Comparison of ENCODE assay signal across 1 cellular context in the genomic region with DNA sequence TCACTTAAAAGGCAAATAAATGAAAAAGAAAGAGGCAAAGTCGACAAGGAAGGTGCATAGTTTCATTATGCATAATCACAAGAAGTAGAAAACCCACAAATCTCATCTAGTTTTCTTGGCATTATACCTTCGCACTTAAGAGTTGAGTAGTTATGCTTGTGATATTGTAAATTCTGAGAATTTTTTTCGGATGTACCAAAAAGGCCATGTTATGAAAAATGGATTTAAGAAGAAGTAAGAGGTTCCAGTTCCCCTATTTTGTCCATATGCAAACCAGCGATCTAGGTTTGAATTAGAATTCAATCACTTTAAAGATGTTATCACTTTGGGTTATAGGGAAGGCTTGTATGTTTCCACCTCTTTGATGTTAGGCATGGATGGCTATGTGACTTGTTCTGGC.
A peak's percentile ranks its signal among the peaks of the same experiment; 100 is the strongest.
TF ChIP-seq lines count a peak whose summit lies in the region.

No MANE protein-coding gene starts in this region.

TF ChIP-seq in GM12878, 131 proteins besides CTCF, POLR2A, EP300 and RAD21 (continued from another document):
- no peak for TF ChIP-seq TAF1 (IDR thresholded peaks at IDR 0.05; ENCODE audit: borderline replicate concordance, low read depth, low read length)
- no peak for TF ChIP-seq EZH2 (IDR thresholded peaks at IDR 0.05; ENCODE audit: borderline replicate concordance, control insufficient read depth, low read depth, low read length)
- no peak for TF ChIP-seq CBX3 (IDR thresholded peaks at IDR 0.05; ENCODE audit: borderline replicate concordance, low read depth)
- TF ChIP-seq SREBF1 (IDR thresholded peaks at IDR 0.05; ENCODE audit: low read length), result no peak
- TF ChIP-seq E2F4 (IDR thresholded peaks at IDR 0.05; ENCODE audit: low read depth, low read length), result no peak
- TF ChIP-seq PML (IDR thresholded peaks at IDR 0.05; ENCODE audit: low read length), result no peak
- TF ChIP-seq, protein P1, sequence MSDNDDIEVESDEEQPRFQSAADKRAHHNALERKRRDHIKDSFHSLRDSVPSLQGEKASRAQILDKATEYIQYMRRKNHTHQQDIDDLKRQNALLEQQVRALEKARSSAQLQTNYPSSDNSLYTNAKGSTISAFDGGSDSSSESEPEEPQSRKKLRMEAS (IDR thresholded peaks at IDR 0.05; ENCODE audit: low read depth, low read length), result no peak
- no peak for TF ChIP-seq RCOR1 (conservative IDR thresholded peaks at IDR 0.05; ENCODE audit: low read depth, low read length)
- TF ChIP-seq SRF (IDR thresholded peaks at IDR 0.05; ENCODE audit: low read depth in 2 of 2, low read length in 2 of 2), result 0 out of 4 replicates have a peak, but pooled peaks of 1 of the 2 experiments have one; percentile 56
- TF ChIP-seq, protein P2, sequence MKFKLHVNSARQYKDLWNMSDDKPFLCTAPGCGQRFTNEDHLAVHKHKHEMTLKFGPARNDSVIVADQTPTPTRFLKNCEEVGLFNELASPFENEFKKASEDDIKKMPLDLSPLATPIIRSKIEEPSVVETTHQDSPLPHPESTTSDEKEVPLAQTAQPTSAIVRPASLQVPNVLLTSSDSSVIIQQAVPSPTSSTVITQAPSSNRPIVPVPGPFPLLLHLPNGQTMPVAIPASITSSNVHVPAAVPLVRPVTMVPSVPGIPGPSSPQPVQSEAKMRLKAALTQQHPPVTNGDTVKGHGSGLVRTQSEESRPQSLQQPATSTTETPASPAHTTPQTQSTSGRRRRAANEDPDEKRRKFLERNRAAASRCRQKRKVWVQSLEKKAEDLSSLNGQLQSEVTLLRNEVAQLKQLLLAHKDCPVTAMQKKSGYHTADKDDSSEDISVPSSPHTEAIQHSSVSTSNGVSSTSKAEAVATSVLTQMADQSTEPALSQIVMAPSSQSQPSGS (IDR thresholded peaks at IDR 0.05; ENCODE audit: low read length), result peak; percentile 68; the same call in 1 of the 2 replicates
